11 cellular contexts compared by ENCODE assay signal in genomic region chr22:37304595-37305343, GRCh38. TPM values are rescaled to one million over a fixed set of nuclear protein-coding genes. Genes with fewer than 3 reads are reported as not detected.
A peak's percentile ranks its signal among the peaks of the same experiment; 100 is the strongest.
DNase-seq lines count a peak whose midpoint lies in the region; ATAC-seq and TF ChIP-seq lines count a peak whose summit lies in the region.
"Had no signal": no experiment of that assay in that cellular context is flagged by ENCODE, and none has a peak within 500 bp of the region (broad histone marks: within the 10 kb centered on the region; RNA-seq: fewer than 3 reads in every experiment).

No MANE protein-coding gene starts in this region.

- H3K27ac Mint-ChIP-seq in activated naive CD8-positive, alpha-beta T cell treated with anti-CD3 and anti-CD28 coated beads for 36 hours: peak overlapping the region; percentile 97
- H3K27ac Mint-ChIP-seq in immature natural killer cell: peak overlapping the region; percentile 89 to 98 (median 94)

- peaks cover 0 to 95% (median 5%) of the 10 kb centered on the region in 11 experiments; a peak in 10 of 22 replicates for H3K36me3 ChIP-seq in BLaER1 treated with 17β-estradiol and CSF1 and Interleukin-3, amounts not matched to agents 10 nM and 100 nM
- H3K36me3 ChIP-seq in HUES48 (ENCODE audit: control insufficient read depth, insufficient read depth, low read length): no peaks in the 10 kb centered on the region
- peaks cover 0 to 42% (median 0%) of the 10 kb centered on the region in 9 donors for H3K36me3 ChIP-seq in heart left ventricle

- H3K9me3 ChIP-seq in BLaER1 treated with 17β-estradiol and CSF1 and Interleukin-3, amounts not matched to agents 10 nM and 100 nM (replicated peaks in 1 of 11): no peaks in the 10 kb centered on the region
- no peaks in the 10 kb centered on the region for H3K9me3 ChIP-seq in HUES48 (ENCODE audit: control insufficient read depth, insufficient read depth, low read length)
- no peaks in the 10 kb centered on the region for H3K9me3 ChIP-seq in heart left ventricle

- peak overlapping the region; percentile 65 to 98 (median 97) for H3K4me2 ChIP-seq in BLaER1 treated with 17β-estradiol and CSF1 and Interleukin-3, amounts not matched to agents 10 nM and 100 nM

- peak overlapping the region; percentile 20 to 74 (median 48); a peak in 15 of 22 replicates for H3K9ac ChIP-seq in BLaER1 treated with 17β-estradiol and CSF1 and Interleukin-3, amounts not matched to agents 10 nM and 100 nM
- no peak overlapping the region for H3K9ac ChIP-seq in HUES48 (ENCODE audit: low read depth, low read length)

- peak overlapping the region; percentile 2 to 88 (median 73); a peak in 17 of 22 replicates for H3K27ac ChIP-seq in BLaER1 treated with 17β-estradiol and CSF1 and Interleukin-3, amounts not matched to agents 10 nM and 100 nM
- H3K27ac ChIP-seq in HUES48 (ENCODE audit: low read depth, low read length) (peak overlapping the region; percentile 53), heart left ventricle (peak overlapping the region in 1 of 12 donors; percentile 93)

- H3K9me3 Mint-ChIP-seq in activated naive CD8-positive, alpha-beta T cell treated with anti-CD3 and anti-CD28 coated beads for 36 hours: peaks cover 3% of the 10 kb centered on the region
- no peaks in the 10 kb centered on the region for H3K9me3 Mint-ChIP-seq in immature natural killer cell

- DNase-seq in activated naive CD8-positive, alpha-beta T cell treated with anti-CD3 and anti-CD28 coated beads for 36 hours: no peak
- DNase-seq in immature natural killer cell (no peak), sciatic nerve (ENCODE audit: low spot score) (no peak), heart left ventricle (no peak)
- DNase-seq: NCI-H187, SIG-M5 had no signal

- intact Hi-C loops in sciatic nerve (cut with DNase I) (no loop called here), heart left ventricle (cut with DNase I) (no loop called here)

- H3K4me3 Mint-ChIP-seq in activated naive CD8-positive, alpha-beta T cell treated with anti-CD3 and anti-CD28 coated beads for 36 hours: no peak overlapping the region
- H3K4me3 Mint-ChIP-seq in immature natural killer cell: peak overlapping the region in 2 of 5 donors; percentile 33 to 82

- H4K20me1 ChIP-seq in BLaER1 treated with 17β-estradiol and CSF1 and Interleukin-3, amounts not matched to agents 10 nM and 100 nM: peaks cover 0 to 67% (median 7%) of the 10 kb centered on the region in 11 experiments; a peak in 7 of 22 replicates

- no peak for TF ChIP-seq CTCF in heart left ventricle (IDR thresholded peaks at IDR 0.05)

- peaks cover 89% of the 10 kb centered on the region for H3K4me1 Mint-ChIP-seq in activated naive CD8-positive, alpha-beta T cell treated with anti-CD3 and anti-CD28 coated beads for 36 hours
- H3K4me1 Mint-ChIP-seq in immature natural killer cell: peaks cover 91% of the 10 kb centered on the region in 2 donors

- H3K4me1 ChIP-seq in BLaER1 treated with 17β-estradiol and CSF1 and Interleukin-3, amounts not matched to agents 10 nM and 100 nM: peaks cover 97 to 100% (median 100%) of the 10 kb centered on the region in 10 experiments
- H3K4me1 ChIP-seq in HUES48 (ENCODE audit: control insufficient read depth, insufficient read depth, low read length): peaks cover 30% of the 10 kb centered on the region
- H3K4me1 ChIP-seq in heart left ventricle: peaks cover 0 to 99% (median 22%) of the 10 kb centered on the region in 12 donors

- 69 to 77% (median 76%) methylated on average over 10 of the region's 10 CpGs for whole genome bisulfite sequencing in heart left ventricle, 4 donors

- peaks cover 44% of the 10 kb centered on the region for H3K36me3 Mint-ChIP-seq in activated naive CD8-positive, alpha-beta T cell treated with anti-CD3 and anti-CD28 coated beads for 36 hours
- peaks cover 24 to 52% (median 46%) of the 10 kb centered on the region in 3 donors for H3K36me3 Mint-ChIP-seq in immature natural killer cell

- no peaks in the 10 kb centered on the region for H3K27me3 ChIP-seq in BLaER1 treated with 17β-estradiol and CSF1 and Interleukin-3, amounts not matched to agents 10 nM and 100 nM
- peaks cover 9% of the 10 kb centered on the region; the same call in 1 of the 2 replicates for H3K27me3 ChIP-seq in HUES48 (ENCODE audit: control insufficient read depth, insufficient read depth, low read length)
- H3K27me3 ChIP-seq in heart left ventricle: peaks cover 0 to 16% (median 0%) of the 10 kb centered on the region in 9 donors

- peak overlapping the region in 1 of 10 experiments; percentile 3; a peak in 2 of 20 replicates for H3K4me3 ChIP-seq in BLaER1 treated with 17β-estradiol and CSF1 and Interleukin-3, amounts not matched to agents 10 nM and 100 nM
- H3K4me3 ChIP-seq in HUES48 (ENCODE audit: low read depth, low read length): no peak overlapping the region
- H3K4me3 ChIP-seq in heart left ventricle: no peak overlapping the region

- no peaks in the 10 kb centered on the region for H3K27me3 Mint-ChIP-seq in activated naive CD8-positive, alpha-beta T cell treated with anti-CD3 and anti-CD28 coated beads for 36 hours
- peaks cover 12 to 23% (median 16%) of the 10 kb centered on the region in 3 donors for H3K27me3 Mint-ChIP-seq in immature natural killer cell (ENCODE audit: low read depth in 3 of 3)

- TF ChIP-seq POLR2A in heart left ventricle (IDR thresholded peaks at IDR 0.05): no peak

- ATAC-seq in sciatic nerve (no peak), GM18867 (IDR thresholded peaks at IDR 0.05; ENCODE audit: unreplicated experiment) (no peak), heart left ventricle (no peak), HG02759 (IDR thresholded peaks at IDR 0.05; ENCODE audit: unreplicated experiment) (no peak)

RNA-seq across cellular contexts. Expression of gene CYTH4, which starts 22.5 kb away (rescaled TPM):
- total RNA-seq in activated naive CD8-positive, alpha-beta T cell treated with anti-CD3 and anti-CD28 coated beads for 36 hours: 10 to 100 TPM; 16.6 to 17.3 TPM
- polyA plus RNA-seq in immature natural killer cell (10 to 100 TPM; 42.5 to 95.4 (median 54.1) TPM), heart left ventricle (1 to 10 TPM; 2.4 to 2.5 TPM)
- total RNA-seq in sciatic nerve (40.0 TPM), heart left ventricle (10 to 100 TPM in 2 of 9 donors, 1 to 10 TPM in 7; 2.5 to 57.8 (median 4.4) TPM)
- polyA plus RNA-seq: neural cell had no signal
